25 cellular contexts compared by ENCODE assay signal in the genomic region with DNA sequence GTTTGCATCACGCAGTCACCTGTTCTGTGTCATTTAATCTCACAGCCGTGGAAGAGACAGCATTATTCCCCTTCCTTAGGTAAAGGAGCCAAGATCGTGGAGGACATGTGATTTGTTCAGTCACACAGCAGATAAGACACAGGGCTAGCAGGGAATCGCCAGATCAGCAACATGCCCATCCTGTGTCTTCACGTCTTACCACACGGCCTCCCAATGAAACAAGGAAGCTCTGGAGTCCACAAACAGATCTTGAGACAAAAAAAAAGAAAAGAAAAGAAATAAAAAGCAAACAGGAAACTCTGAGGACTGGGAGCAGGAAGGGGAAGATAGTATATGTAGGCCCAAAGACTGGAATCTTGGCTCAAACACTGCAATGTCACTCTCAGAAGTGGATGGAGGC.
DNase-seq lines count a peak whose midpoint lies in the region; ATAC-seq, FAIRE-seq and TF ChIP-seq lines count a peak whose summit lies in the region.
"Had no signal": no experiment of that assay in that cellular context is flagged by ENCODE, and none has a peak within 500 bp of the region (broad histone marks: within the 10 kb centered on the region; RNA-seq: fewer than 3 reads in every experiment).

No MANE protein-coding gene starts in this region.

- no peak for FAIRE-seq in HepG2 (lab: Jason Lieb, UNC)
- FAIRE-seq: GM19239 had no signal

- in situ Hi-C loops in HepG2 (cut with HindIII; ENCODE audit: extremely low pct_ligation_motif_present, low pct_unique_long_range_greater_than_20kb): no loop called here

- H2AFZ ChIP-seq in HepG2 (ENCODE audit: low read length) (no peak overlapping the region), hepatocyte (peak overlapping the region; percentile 3)

- no peaks in the 10 kb centered on the region for H3K9me2 ChIP-seq in hepatocyte (replicated peaks; ENCODE audit: insufficient read depth)

- TF ChIP-seq RAD21 in HepG2 (CRISPR knock-in tag; IDR thresholded peaks at IDR 0.05): no peak

- no peaks in the 10 kb centered on the region for H3K79me2 ChIP-seq in HepG2 (ENCODE audit: insufficient read depth, low read length)
- no peaks in the 10 kb centered on the region for H3K79me2 ChIP-seq in hepatocyte

- H3K9me3 ChIP-seq in right lobe of liver: no peaks in the 10 kb centered on the region
- no peaks in the 10 kb centered on the region for H3K9me3 ChIP-seq in HepG2 (ENCODE audit: low read length)
- H3K9me3 ChIP-seq in adrenal gland (replicated peaks in 1 of 3): no peaks in the 10 kb centered on the region
- H3K9me3 ChIP-seq in hepatocyte (ENCODE audit: low read depth): no peaks in the 10 kb centered on the region
- H3K9me3 ChIP-seq: esophagus muscularis mucosa, left lung, Peyer's patch, right atrium auricular region, SJSA1, suprapubic skin had no signal

- H3K4me1 ChIP-seq in right lobe of liver (peaks cover 0 to 6% (median 0%) of the 10 kb centered on the region in 4 donors), HepG2 (ENCODE audit: insufficient read depth, low read length) (no peaks in the 10 kb centered on the region), adrenal gland (replicated peaks in 1 of 2) (peaks cover 0 to 10% of the 10 kb centered on the region in 2 donors), hepatocyte (ENCODE audit: insufficient read depth) (no peaks in the 10 kb centered on the region)
- H3K4me1 ChIP-seq: right atrium auricular region, suprapubic skin had no signal

- ATAC-seq in right lobe of liver (peak; percentile 24 to 64 (median 51)), HepG2 (no peak)
- ATAC-seq: activated CD4-positive, CD25-positive, alpha-beta regulatory T cell treated with anti-CD3 and anti-CD28 coated beads, Interleukin-2, amount 50 U/mL, for 24 hours; activated CD8-positive, alpha-beta T cell treated with anti-CD3 and anti-CD28 coated beads for 36 hours; left lung had no signal

- no peak overlapping the region for H3K9ac ChIP-seq in HepG2 (ENCODE audit: insufficient read depth, low read depth, low read length)

- H3K4me3 ChIP-seq in right lobe of liver (no peak overlapping the region), HepG2 (replicated peaks in 1 of 3; ENCODE audit: insufficient read depth in 1 of 3, low read depth in 2 of 3, low read length in 3 of 3) (no peak overlapping the region), adrenal gland (no peak overlapping the region), hepatocyte (no peak overlapping the region)
- H3K4me3 ChIP-seq: cardiac muscle cell, esophagus muscularis mucosa, left lung, Peyer's patch, right atrium auricular region, SJSA1, suprapubic skin had no signal

- TF ChIP-seq EP300 in HepG2 (IDR thresholded peaks at IDR 0.05; ENCODE audit: low read depth in 2 of 2, low read length in 2 of 2) (no peak), HepG2 (CRISPR knock-in tag; IDR thresholded peaks at IDR 0.05; ENCODE audit: borderline replicate concordance) (no peak)

- no peaks in the 10 kb centered on the region for H4K20me1 ChIP-seq in HepG2 (ENCODE audit: insufficient read depth, low read length)
- H4K20me1 ChIP-seq in hepatocyte (ENCODE audit: insufficient read depth, poor library complexity, severe bottlenecking): no peaks in the 10 kb centered on the region

- POLR2A ChIA-PET in HepG2 (lab: Yijun Ruan, JAX): no interaction called here

- no peak for TF ChIP-seq POLR2A in right lobe of liver (IDR thresholded peaks at IDR 0.05)
- TF ChIP-seq POLR2A in HepG2 (IDR thresholded peaks at IDR 0.05; ENCODE audit: insufficient read depth in 1 of 2, low read depth in 2 of 2, low read length in 2 of 2): no peak
- TF ChIP-seq POLR2A in adrenal gland (IDR thresholded peaks at IDR 0.05): no peak

- CTCF ChIA-PET in HepG2 (lab: Yijun Ruan, JAX; ENCODE audit: low intra/inter-chr PET ratio, low total read pairs): no interaction called here

- no peak for TF ChIP-seq CTCF in right lobe of liver (IDR thresholded peaks at IDR 0.05)
- TF ChIP-seq CTCF in HepG2 (CRISPR knock-in tag; IDR thresholded peaks at IDR 0.05): no peak
- no peak for TF ChIP-seq CTCF in adrenal gland (IDR thresholded peaks at IDR 0.05)
- no peak for TF ChIP-seq CTCF in hepatocyte (IDR thresholded peaks at IDR 0.05; ENCODE audit: poor library complexity)

- no peak overlapping the region for H3K27ac ChIP-seq in right lobe of liver
- no peak overlapping the region for H3K27ac ChIP-seq in HepG2 (ENCODE audit: extremely low read length, insufficient read depth, low read length)
- peak overlapping the region in 1 of 5 donors; percentile 46 for H3K27ac ChIP-seq in adrenal gland
- H3K27ac ChIP-seq in hepatocyte: peak overlapping the region; percentile 32
- H3K27ac ChIP-seq: cardiac muscle cell, esophagus muscularis mucosa, HL-60, Peyer's patch, right atrium auricular region, SJSA1, suprapubic skin had no signal

- intact Hi-C loops in right lobe of liver (cut with DNase I): no loop called here
- intact Hi-C loops in HepG2 (cut with micrococcal nuclease; ENCODE audit: unreplicated experiment): no loop called here
- intact Hi-C loops in adrenal gland (cut with DNase I): no loop called here

- H3K4me2 ChIP-seq in HepG2 (ENCODE audit: low read depth, low read length) (no peak overlapping the region), hepatocyte (no peak overlapping the region)

- no peaks in the 10 kb centered on the region for H3K27me3 ChIP-seq in right lobe of liver
- H3K27me3 ChIP-seq in HepG2 (ENCODE audit: control insufficient read depth in 1 of 2, insufficient read depth in 2 of 2, low read length in 2 of 2): peaks cover 0 to 11% of the 10 kb centered on the region in 2 experiments; a peak in 2 of 5 replicates
- H3K27me3 ChIP-seq in adrenal gland: no peaks in the 10 kb centered on the region
- H3K27me3 ChIP-seq in hepatocyte: no peaks in the 10 kb centered on the region
- H3K27me3 ChIP-seq: cardiac muscle cell, esophagus muscularis mucosa, left lung, Peyer's patch, right atrium auricular region, SJSA1, suprapubic skin had no signal

- 23% methylated on average over 6 of the region's 6 CpGs for WGBS in right lobe of liver (ENCODE audit: insufficient coverage, low coverage, low lambda C conversion rate, missing lambda C conversion rate)
- 28% methylated on average over 6 of the region's 6 CpGs for WGBS in HepG2 (ENCODE audit: low lambda C conversion rate)
- WGBS in adrenal gland, 4 donors: 23 to 38% (median 31%) methylated on average over 6 of the region's 6 CpGs
- WGBS in hepatocyte (ENCODE audit: low lambda C conversion rate, missing lambda C conversion rate): 57% methylated on average over 6 of the region's 6 CpGs

- BruUV-seq in HepG2 (replicated peaks; lab: Mats Ljungman, UMichigan): no TSS peak

- DNase-seq in right lobe of liver: no peak
- no peak for DNase-seq in HepG2 (ENCODE audit: low spot score)
- peak in 5 of 7 donors; percentile 42 to 59 (median 42) for DNase-seq in adrenal gland
- DNase-seq in hepatocyte (ENCODE audit: low spot score): no peak
- peak; percentile 55 for DNase-seq in superior temporal gyrus (ENCODE audit: extremely low spot score)
- DNase-seq in DMS 273 (lab: John Stamatoyannopoulos, UW; ENCODE audit: unreplicated experiment): no peak
- DNase-seq in mesenteric fat pad (ENCODE audit: low spot score): no peak
- DNase-seq in cortex of kidney (lab: John Stamatoyannopoulos, UW): no peak
- DNase-seq: activated CD8-positive, alpha-beta T cell treated with anti-CD3 and anti-CD28 coated beads for 36 hours; activated naive CD4-positive, alpha-beta T cell treated with Interleukin-2 at 50 U/mL for 16 hours; activated T-cell treated with anti-CD3 and anti-CD28 coated beads, Interleukin-2, amount 50 U/mL, for 1 hour; DMS 273 treated with DMSO at 0.1 percent for 48 hours; effector CD8-positive, alpha-beta T cell; GF-D8; left lung; stimulated activated CD4-positive, alpha-beta T cell treated with anti-CD3 and anti-CD28 coated beads, Interleukin-15, amount 100 ng/mL, for 24 hours had no signal

- H3K36me3 ChIP-seq in right lobe of liver: no peaks in the 10 kb centered on the region
- H3K36me3 ChIP-seq in HepG2 (replicated peaks in 1 of 2; ENCODE audit: control insufficient read depth in 1 of 2, insufficient read depth in 2 of 2, low read length in 2 of 2): no peaks in the 10 kb centered on the region
- no peaks in the 10 kb centered on the region for H3K36me3 ChIP-seq in adrenal gland (replicated peaks in 1 of 2)
- no peaks in the 10 kb centered on the region for H3K36me3 ChIP-seq in hepatocyte (replicated peaks; ENCODE audit: insufficient read depth, low read depth)
- H3K36me3 ChIP-seq: cardiac muscle cell, esophagus muscularis mucosa, left lung, Peyer's patch, right atrium auricular region, SJSA1, suprapubic skin had no signal

TF ChIP-seq in HepG2, 621 proteins besides CTCF, POLR2A, EP300 and RAD21:
- TF ChIP-seq HNRNPLL (IDR thresholded peaks at IDR 0.05; ENCODE audit: low read depth, low read length, poor library complexity, severe bottlenecking) (no peak), ZNF747 (CRISPR knock-in tag; IDR thresholded peaks at IDR 0.05; ENCODE audit: borderline replicate concordance) (no peak), ZNF20 (CRISPR knock-in tag; IDR thresholded peaks at IDR 0.05) (no peak), KDM5A (IDR thresholded peaks at IDR 0.05; ENCODE audit: borderline replicate concordance, low read length) (no peak), MAFG (CRISPR knock-in tag; IDR thresholded peaks at IDR 0.05) (no peak), HDAC6 (IDR thresholded peaks at IDR 0.05; ENCODE audit: low read depth, low read length) (no peak), ZNF777 (CRISPR knock-in tag; IDR thresholded peaks at IDR 0.05) (no peak), RBM39 (IDR thresholded peaks at IDR 0.05; ENCODE audit: low read depth, low read length, poor library complexity, severe bottlenecking) (no peak)
TF ChIP-seq in HepG2: peak in this region for 0.

Comparison
In these comparisons a context has a peak if more than half of its experiments do, and no peak if none do; other contexts are left out.
1. DNase-seq: peak in adrenal gland (5 of 7) and superior temporal gyrus (single experiment); none in right lobe of liver (0 of 3), HepG2 (single experiment), hepatocyte (single experiment), DMS 273 (single experiment), mesenteric fat pad (single experiment) and cortex of kidney (single experiment).